16 cellular contexts compared by ENCODE assay signal in genomic region chr2:135792401-135793152, GRCh38. TPM values are rescaled to one million over a fixed set of nuclear protein-coding genes. Genes with fewer than 3 reads are reported as not detected.
DNase-seq lines count a peak whose midpoint lies in the region; ATAC-seq, FAIRE-seq and TF ChIP-seq lines count a peak whose summit lies in the region.
"Had no signal": no experiment of that assay in that cellular context is flagged by ENCODE, and none has a peak within 500 bp of the region (broad histone marks: within the 10 kb centered on the region; RNA-seq: fewer than 3 reads in every experiment).

No MANE protein-coding gene starts in this region.

- FAIRE-seq in pancreas (lab: Jason Lieb, UNC): no peak

- no peaks in the 10 kb centered on the region for H3K9me3 Mint-ChIP-seq in activated naive CD8-positive, alpha-beta T cell (ENCODE audit: low read depth)

- peak overlapping the region; percentile 46 for H3K27ac Mint-ChIP-seq in activated naive CD8-positive, alpha-beta T cell

- intact Hi-C loops in pancreas (cut with DNase I): no loop called here

- no peaks in the 10 kb centered on the region for H3K9me3 ChIP-seq in pancreas
- H3K9me3 ChIP-seq: esophagus squamous epithelium had no signal

- peaks cover 28% of the 10 kb centered on the region for H3K4me1 Mint-ChIP-seq in activated naive CD8-positive, alpha-beta T cell (ENCODE audit: low read depth)

- H3K27ac ChIP-seq in pancreas: no peak overlapping the region
- H3K27ac ChIP-seq: 22Rv1, esophagus squamous epithelium had no signal

- no peaks in the 10 kb centered on the region for H3K4me1 ChIP-seq in pancreas

- no peaks in the 10 kb centered on the region for H3K27me3 ChIP-seq in pancreas
- H3K27me3 ChIP-seq: esophagus squamous epithelium had no signal

- H3K4me3 Mint-ChIP-seq in activated naive CD8-positive, alpha-beta T cell: no peak overlapping the region

- H3K36me3 Mint-ChIP-seq in activated naive CD8-positive, alpha-beta T cell: peaks cover 2% of the 10 kb centered on the region

- no peaks in the 10 kb centered on the region for H3K27me3 Mint-ChIP-seq in activated naive CD8-positive, alpha-beta T cell

- peak; percentile 18 to 26 for ATAC-seq in activated CD4-positive, CD25-positive, alpha-beta regulatory T cell treated with anti-CD3 and anti-CD28 coated beads, Interleukin-2, amount 50 U/mL, for 24 hours
- ATAC-seq in HG03108 (IDR thresholded peaks at IDR 0.05; ENCODE audit: unreplicated experiment) (peak; percentile 42), pancreas (peak; percentile 78 to 92 (median 82)), GM21723 (IDR thresholded peaks at IDR 0.05; ENCODE audit: unreplicated experiment) (no peak)

- no peak for TF ChIP-seq CTCF in pancreas (IDR thresholded peaks at IDR 0.05)

- DNase-seq in activated CD4-positive, CD25-positive, alpha-beta regulatory T cell treated with anti-CD3 and anti-CD28 coated beads, Interleukin-2, amount 50 U/mL, for 72 hours: no peak
- peak in 4 of 6 donors; percentile 17 to 65 (median 36) for DNase-seq in pancreas
- no peak for DNase-seq in Kasumi-1 (lab: John Stamatoyannopoulos, UW)
- DNase-seq in RKO (ENCODE audit: low spot score): no peak
- DNase-seq: activated CD4-positive, CD25-positive, alpha-beta regulatory T cell; activated effector memory CD4-positive, alpha-beta T cell treated with anti-CD3 and anti-CD28 coated beads, Interleukin-2, amount 50 U/mL, for 16 hours; Calu3; esophagus squamous epithelium; NCI-H1436 treated with DMSO at 0.1 percent for 48 hours had no signal

- H3K4me3 ChIP-seq in pancreas: no peak overlapping the region
- H3K4me3 ChIP-seq: esophagus squamous epithelium had no signal

- H3K36me3 ChIP-seq in pancreas: peaks cover 0 to 6% (median 0%) of the 10 kb centered on the region in 3 donors

- 74 to 77% methylated on average over 7 of the region's 7 CpGs for WGBS in pancreas, 2 donors

RNA-seq across cellular contexts. Expression of gene LCT, which starts 44.4 kb away (rescaled TPM):
- under 1 TPM in 1 of 6 donors, not detected in 5; 0.06 TPM for total RNA-seq in pancreas
- polyA plus RNA-seq in pancreas: under 1 TPM in 1 of 2 donors, not detected in 1; under 0.01 TPM
- total RNA-seq: HT-29, SK-MEL-5 had no signal

RNA-seq across cellular contexts. Expression of gene UBXN4, which starts 50.9 kb away (rescaled TPM):
- total RNA-seq in pancreas: 10 to 100 TPM; 65.0 to 80.2 (median 68.9) TPM
- 10 to 100 TPM; 33.6 to 66.2 TPM for polyA plus RNA-seq in pancreas

Comparison
In these comparisons a context has a peak if more than half of its experiments do, and no peak if none do; other contexts are left out.
1. DNase-seq: peak in pancreas (4 of 6); none in activated CD4-positive, CD25-positive, alpha-beta regulatory T cell treated with anti-CD3 and anti-CD28 coated beads, Interleukin-2, amount 50 U/mL, for 72 hours (single experiment), Kasumi-1 (0 of 2) and RKO (single experiment).